Comparison of ENCODE assay signal across 12 cellular contexts in the genomic region with DNA sequence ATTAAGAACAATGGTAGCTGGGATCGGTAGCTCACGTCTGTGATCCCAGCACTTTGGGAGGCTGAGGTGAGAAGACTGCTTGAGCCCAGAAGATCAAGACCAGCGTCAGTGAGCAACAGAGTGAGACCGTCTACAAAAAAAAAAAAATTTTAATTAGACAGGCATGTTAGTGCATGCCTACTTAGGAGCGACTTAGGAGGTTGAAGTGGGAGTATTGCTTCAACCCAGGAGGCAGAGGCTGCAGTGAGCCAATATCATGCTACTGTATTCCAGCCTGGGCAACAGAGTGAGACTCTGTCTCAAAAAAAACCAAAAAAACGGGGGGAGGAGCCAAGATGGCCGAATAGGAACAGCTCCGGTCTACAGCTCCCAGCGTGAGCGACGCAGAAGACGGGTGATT. TPM values are rescaled to one million over a fixed set of nuclear protein-coding genes. Genes with fewer than 3 reads are reported as not detected.
"Had no signal": no experiment of that assay in that cellular context is flagged by ENCODE, and none has a peak within 500 bp of the region (broad histone marks: within the 10 kb centered on the region; RNA-seq: fewer than 3 reads in every experiment).

No MANE protein-coding gene starts in this region.

RNA-seq across cellular contexts. Expression of a gene that starts 17.8 kb away (rescaled TPM):
- total RNA-seq: activated CD4-positive, alpha-beta T cell treated with anti-CD3 and anti-CD28 coated beads, Interleukin-2, amount 10 ng/mL, durations not matched to agents 24 days and 14 days; activated CD8-positive, alpha-beta memory T cell treated with anti-CD3 and anti-CD28 coated beads for 36 hours; activated CD8-positive, alpha-beta T cell treated with anti-CD3 and anti-CD28 coated beads for 36 hours; activated naive CD8-positive, alpha-beta T cell treated with anti-CD3 and anti-CD28 coated beads for 36 hours; activated T-cell treated with anti-CD3 and anti-CD28 coated beads, Interleukin-2, amount 50 U/mL, for 72 hours; activated T-helper 17 cell treated with anti-CD3 and anti-CD28 coated beads, Interleukin-2, amount 50 U/mL, for 72 hours; aorta; chondrocyte; NCI-H460; OCI-LY7; T-helper 1 cell treated with Interleukin-12 subunit alpha and Interleukin-12 subunit beta and Interleukin-4 antibody, amounts not matched to agents 30 ng/mL and 1 ng/mL, for 36 hours; T-helper 2 cell treated with Interferon-gamma antibody and Interleukin-4, amounts not matched to agents 100 ng/mL and 5 ng/mL, for 36 hours had no signal
